ENCODE assay signal across 1 cellular context in the genomic region with DNA sequence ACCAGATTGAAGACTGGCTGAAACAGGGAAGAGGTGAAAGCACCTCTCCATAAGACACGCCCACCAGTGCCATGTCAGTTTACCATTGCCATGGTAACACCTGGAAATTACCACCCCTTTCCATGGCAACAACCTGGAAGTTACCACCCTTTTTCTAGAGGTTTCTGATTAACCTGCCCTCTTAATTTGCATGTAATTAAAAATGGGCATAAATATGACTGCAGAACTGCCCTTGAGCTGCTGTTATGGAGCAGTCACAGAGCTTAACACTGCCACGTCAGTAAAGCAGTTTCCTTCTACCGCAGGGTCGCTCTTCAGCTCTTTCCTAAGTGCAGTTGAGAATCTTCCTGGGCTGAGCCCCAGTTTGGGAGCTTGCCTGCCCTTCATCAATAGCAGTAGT.
A peak's percentile ranks its signal among the peaks of the same experiment; 100 is the strongest.
TF ChIP-seq lines count a peak whose summit lies in the region.

No MANE protein-coding gene starts in this region.

TF ChIP-seq in GM12878, 131 proteins besides CTCF, POLR2A, EP300 and RAD21 (continued from another document):
- TF ChIP-seq, protein P1, sequence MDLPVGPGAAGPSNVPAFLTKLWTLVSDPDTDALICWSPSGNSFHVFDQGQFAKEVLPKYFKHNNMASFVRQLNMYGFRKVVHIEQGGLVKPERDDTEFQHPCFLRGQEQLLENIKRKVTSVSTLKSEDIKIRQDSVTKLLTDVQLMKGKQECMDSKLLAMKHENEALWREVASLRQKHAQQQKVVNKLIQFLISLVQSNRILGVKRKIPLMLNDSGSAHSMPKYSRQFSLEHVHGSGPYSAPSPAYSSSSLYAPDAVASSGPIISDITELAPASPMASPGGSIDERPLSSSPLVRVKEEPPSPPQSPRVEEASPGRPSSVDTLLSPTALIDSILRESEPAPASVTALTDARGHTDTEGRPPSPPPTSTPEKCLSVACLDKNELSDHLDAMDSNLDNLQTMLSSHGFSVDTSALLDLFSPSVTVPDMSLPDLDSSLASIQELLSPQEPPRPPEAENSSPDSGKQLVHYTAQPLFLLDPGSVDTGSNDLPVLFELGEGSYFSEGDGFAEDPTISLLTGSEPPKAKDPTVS (IDR thresholded peaks at IDR 0.05; ENCODE audit: low read depth, low read length), result peak; percentile 84
- no peak for TF ChIP-seq TCF12 (IDR thresholded peaks at IDR 0.05; ENCODE audit: low read depth, low read length)
- no peak for TF ChIP-seq LARP7 (IDR thresholded peaks at IDR 0.05)
- TF ChIP-seq HDAC2 (IDR thresholded peaks at IDR 0.05), result no peak
- no peak for TF ChIP-seq ZZZ3 (IDR thresholded peaks at IDR 0.05; ENCODE audit: control insufficient read depth, insufficient read length, low read depth)
- peak; percentile 84; the same call in 1 of the 2 replicates for TF ChIP-seq SMAD5 (IDR thresholded peaks at IDR 0.05; ENCODE audit: low read depth)
- 0 out of 2 replicates have a peak, but pooled peaks have one; percentile 59 for TF ChIP-seq NR2C1 (IDR thresholded peaks at IDR 0.05)
- no peak for TF ChIP-seq FOXK2 (IDR thresholded peaks at IDR 0.05)
- no peak for TF ChIP-seq ZNF217 (IDR thresholded peaks at IDR 0.05)
- TF ChIP-seq NFIC (IDR thresholded peaks at IDR 0.05; ENCODE audit: low read depth, low read length), result no peak
- peak; percentile 47; the same call in 1 of the 2 replicates for TF ChIP-seq YY1 (IDR thresholded peaks at IDR 0.05; ENCODE audit: low read depth, low read length)
- TF ChIP-seq HDGF (IDR thresholded peaks at IDR 0.05), result no peak
- TF ChIP-seq CHD4 (IDR thresholded peaks at IDR 0.05), result no peak
- TF ChIP-seq RUNX3 (IDR thresholded peaks at IDR 0.05; ENCODE audit: low read length), result peak; percentile 43
- no peak for TF ChIP-seq JUNB (IDR thresholded peaks at IDR 0.05)
- 0 out of 2 replicates have a peak, but pooled peaks have one; percentile 36 for TF ChIP-seq TCF3 (IDR thresholded peaks at IDR 0.05; ENCODE audit: borderline replicate concordance, insufficient read depth, low read depth, low read length)
- TF ChIP-seq MTA3 (IDR thresholded peaks at IDR 0.05; ENCODE audit: borderline replicate concordance, low read length), result no peak
- peak; percentile 96 for TF ChIP-seq PKNOX1 (IDR thresholded peaks at IDR 0.05)
- no peak for TF ChIP-seq NR2F1 (conservative IDR thresholded peaks at IDR 0.05)
- TF ChIP-seq RCOR1 (conservative IDR thresholded peaks at IDR 0.05; ENCODE audit: low read depth, low read length), result no peak
- no peak for TF ChIP-seq SP1 (IDR thresholded peaks at IDR 0.05; ENCODE audit: low read depth, low read length)
- no peak for TF ChIP-seq MEF2A (IDR thresholded peaks at IDR 0.05; ENCODE audit: insufficient read depth, low read depth, low read length)
- TF ChIP-seq RELA (IDR thresholded peaks at IDR 0.05; ENCODE audit: borderline replicate concordance, partially characterized antibody), result no peak
- peak; percentile 65; the same call in 1 of the 2 replicates for TF ChIP-seq MXI1 (IDR thresholded peaks at IDR 0.05; ENCODE audit: low read depth, low read length)
- no peak for TF ChIP-seq IRF5 (IDR thresholded peaks at IDR 0.05; ENCODE audit: borderline replicate concordance)
- TF ChIP-seq TAF1 (IDR thresholded peaks at IDR 0.05; ENCODE audit: borderline replicate concordance, low read depth, low read length), result peak; percentile 54; the same call in 1 of the 2 replicates
- no peak for TF ChIP-seq NFYA (IDR thresholded peaks at IDR 0.05; ENCODE audit: borderline replicate concordance, low read depth, low read length)
- TF ChIP-seq SMC3 (IDR thresholded peaks at IDR 0.05; ENCODE audit: borderline replicate concordance, low read length), result no peak
- peak; percentile 89 for TF ChIP-seq POLR2AphosphoS2 (IDR thresholded peaks at IDR 0.05; ENCODE audit: low read depth, low read length)
- TF ChIP-seq RB1 (IDR thresholded peaks at IDR 0.05; ENCODE audit: borderline replicate concordance), result no peak
- TF ChIP-seq ASH2L (IDR thresholded peaks at IDR 0.05; ENCODE audit: borderline replicate concordance, low read depth), result no peak
- TF ChIP-seq SUZ12 (IDR thresholded peaks at IDR 0.05; ENCODE audit: unreplicated experiment), result no peak
- TF ChIP-seq USF2 (IDR thresholded peaks at IDR 0.05; ENCODE audit: borderline replicate concordance, low read depth, low read length), result no peak
- TF ChIP-seq STAT1 (conservative IDR thresholded peaks at IDR 0.05), result no peak
- no peak for TF ChIP-seq MYC (IDR thresholded peaks at IDR 0.05; ENCODE audit: insufficient read depth, insufficient read length, insufficient replicate concordance, low read length, severe bottlenecking)
- no peak for TF ChIP-seq ZSCAN29 (IDR thresholded peaks at IDR 0.05)
TF ChIP-seq in GM12878: peak in this region for 16.
